Comparison of ENCODE assay signal across 19 cellular contexts in genomic region chr2:239372835-239373234, GRCh38. TPM values are rescaled to one million over a fixed set of nuclear protein-coding genes. Genes with fewer than 3 reads are reported as not detected.
DNase-seq lines count a peak whose midpoint lies in the region; ATAC-seq, FAIRE-seq and TF ChIP-seq lines count a peak whose summit lies in the region.
"Had no signal": no experiment of that assay in that cellular context is flagged by ENCODE, and none has a peak within 500 bp of the region (broad histone marks: within the 10 kb centered on the region; RNA-seq: fewer than 3 reads in every experiment).

No MANE protein-coding gene starts in this region.

- H3K79me2 ChIP-seq in DND-41 (ENCODE audit: insufficient read depth, low read length), result peaks cover 99% of the 10 kb centered on the region

- no peak overlapping the region for H3K4me3 ChIP-seq in DND-41 (ENCODE audit: low read depth in 1 of 2, low read length in 2 of 2)
- H3K4me3 ChIP-seq in kidney (ENCODE audit: low read length in 2 of 2), result no peak overlapping the region
- H3K4me3 ChIP-seq: MG63, SJSA1 had no signal

- H3K4me2 ChIP-seq in DND-41 (ENCODE audit: insufficient read depth, low read length), result peak overlapping the region; percentile 59

- TF ChIP-seq CTCF in DND-41 (IDR thresholded peaks at IDR 0.05; ENCODE audit: borderline replicate concordance, extremely low read depth, low read length, poor library complexity, severe bottlenecking) (no peak), kidney (IDR thresholded peaks at IDR 0.05; ENCODE audit: borderline replicate concordance, extremely low read depth, insufficient read depth) (no peak)

- H4K20me1 ChIP-seq in DND-41 (ENCODE audit: insufficient read depth, low read length), result peaks cover 87% of the 10 kb centered on the region

- FAIRE-seq in kidney (lab: Jason Lieb, UNC), result no peak
- FAIRE-seq: D721Med, H54, RCC 7860 had no signal

- H3K36me3 ChIP-seq in DND-41 (ENCODE audit: insufficient read depth, low read length) (peaks cover 87% of the 10 kb centered on the region), kidney (ENCODE audit: control insufficient read depth in 1 of 2, insufficient read depth in 2 of 2, low read length in 2 of 2) (no peaks in the 10 kb centered on the region)
- H3K36me3 ChIP-seq: MG63, SJSA1 had no signal

- H3K27ac ChIP-seq in DND-41 (ENCODE audit: low read length) (peak overlapping the region; percentile 78), kidney (ENCODE audit: low read depth in 2 of 2, low read length in 2 of 2) (no peak overlapping the region)
- H3K27ac ChIP-seq: SJSA1 had no signal

- peak; percentile 23 for DNase-seq in NCI-H2171 treated with DMSO at 0.1 percent for 48 hours (lab: John Stamatoyannopoulos, UW)
- DNase-seq in NCI-H2171 (lab: John Stamatoyannopoulos, UW), result no peak
- no peak for DNase-seq in DND-41
- DNase-seq in kidney, result peak; percentile 12
- peak; percentile 43 for DNase-seq in sciatic nerve (ENCODE audit: low spot score)
- DNase-seq in kidney tubule cell (ENCODE audit: low spot score), result no peak
- DNase-seq in NOMO-1 (lab: John Stamatoyannopoulos, UW; ENCODE audit: unreplicated experiment in 2 of 2), result no peak
- DNase-seq: 8988T, MG63, NCI-H1417 treated with DMSO at 0.1 percent for 48 hours, NCI-H1930, NCI-H226, NCI-H510A treated with DMSO at 0.1 percent for 48 hours, NCI-H82 had no signal

- no peak overlapping the region for H2AFZ ChIP-seq in DND-41 (ENCODE audit: low read depth, low read length)

- H3K27me3 ChIP-seq in DND-41 (ENCODE audit: insufficient read depth, low read length, poor library complexity), result no peaks in the 10 kb centered on the region
- H3K27me3 ChIP-seq: MG63, SJSA1 had no signal

- H3K4me1 ChIP-seq in DND-41 (ENCODE audit: insufficient read depth, low read length) (peaks cover 90% of the 10 kb centered on the region), kidney (ENCODE audit: control insufficient read depth in 1 of 2, insufficient read depth in 1 of 2, low read depth in 1 of 2, low read length in 2 of 2) (no peaks in the 10 kb centered on the region)
- H3K4me1 ChIP-seq: SJSA1 had no signal

- ATAC-seq in DND-41 (ENCODE audit: insufficient read depth, low read depth) (no peak), sciatic nerve (no peak), HG02763 (IDR thresholded peaks at IDR 0.05; ENCODE audit: unreplicated experiment) (no peak)

- H3K9ac ChIP-seq in DND-41 (ENCODE audit: low read depth, low read length) (peak overlapping the region; percentile 28), kidney (ENCODE audit: low read length in 2 of 2) (no peak overlapping the region)

- H3K9me3 ChIP-seq in DND-41 (ENCODE audit: insufficient read depth, low read length, severe bottlenecking), result no peaks in the 10 kb centered on the region
- H3K9me3 ChIP-seq in kidney (ENCODE audit: control insufficient read depth in 1 of 2, low read length in 2 of 2), result no peaks in the 10 kb centered on the region
- H3K9me3 ChIP-seq: MG63, SJSA1 had no signal

- intact Hi-C loops in kidney (cut with DNase I), result no loop called here
- intact Hi-C loops in sciatic nerve (cut with DNase I), result no loop called here

RNA-seq across cellular contexts. Expression of gene HDAC4, which starts 28.0 kb away (rescaled TPM):
- 56.8 TPM for total RNA-seq in kidney
- 2.2 TPM for polyA plus RNA-seq in kidney (ENCODE audit: insufficient read depth, low read depth, low replicate concordance)
- 99.5 TPM for total RNA-seq in sciatic nerve

Comparison
In these comparisons a context has a peak if more than half of its experiments do, and no peak if none do; other contexts are left out.
1. DNase-seq: peak in NCI-H2171 treated with DMSO at 0.1 percent for 48 hours (single experiment), kidney (single experiment) and sciatic nerve (single experiment); none in NCI-H2171 (single experiment), DND-41 (single experiment), kidney tubule cell (single experiment) and NOMO-1 (0 of 2).